8 cellular contexts compared by ENCODE assay signal in genomic region chr3:53890726-53891499, GRCh38. TPM values are rescaled to one million over a fixed set of nuclear protein-coding genes. Genes with fewer than 3 reads are reported as not detected.
DNase-seq lines count a peak whose midpoint lies in the region; ATAC-seq and TF ChIP-seq lines count a peak whose summit lies in the region.

No MANE protein-coding gene starts in this region.

- POLR2A ChIA-PET in A673 (lab: Charles Lee; ENCODE audit: low non-redundant PET): interaction anchor here (0.7 kb wide), 1 partner anchor 237 kb away, joined by 3 read pairs; no protein-coding TSS in a partner anchor

- BruUV-seq in A673 (replicated peaks; lab: Mats Ljungman, UMichigan): TSS peak; percentile 68

- H3K4me3 ChIP-seq in A673 (ENCODE audit: low read depth, low read length, poor library complexity, severe bottlenecking): peak overlapping the region; percentile 79
- peak overlapping the region; percentile 86 for H3K4me3 ChIP-seq in SJSA1
- H3K4me3 ChIP-seq in ascending aorta: peak overlapping the region; percentile 82 to 87
- peak overlapping the region; percentile 97 for H3K4me3 ChIP-seq in iPS-20b (ENCODE audit: low read length)
- peak overlapping the region; percentile 64 to 93 (median 80) for H3K4me3 ChIP-seq in spleen

- peak overlapping the region; percentile 89 for H3K27ac ChIP-seq in A673 (ENCODE audit: low read depth, low read length, poor library complexity, severe bottlenecking)
- peak overlapping the region; percentile 72 for H3K27ac ChIP-seq in SJSA1
- peak overlapping the region; percentile 79 to 98 for H3K27ac ChIP-seq in ascending aorta
- H3K27ac ChIP-seq in iPS-20b (ENCODE audit: low read length): peak overlapping the region; percentile 5
- peak overlapping the region; percentile 95 to 98 (median 97) for H3K27ac ChIP-seq in spleen

- ATAC-seq in GM21447 (IDR thresholded peaks at IDR 0.05; ENCODE audit: unreplicated experiment) (peak; percentile 4), HG02571 (IDR thresholded peaks at IDR 0.05; ENCODE audit: unreplicated experiment) (no peak)

- H3K27me3 ChIP-seq in A673 (replicated peaks; ENCODE audit: insufficient read depth, low read depth, low read length, poor library complexity) (no peaks in the 10 kb centered on the region), SJSA1 (replicated peaks) (no peaks in the 10 kb centered on the region), ascending aorta (no peaks in the 10 kb centered on the region), iPS-20b (ENCODE audit: insufficient read depth, low read length) (peaks cover 7% of the 10 kb centered on the region; the same call in 1 of the 2 replicates), spleen (replicated peaks in 1 of 7) (no peaks in the 10 kb centered on the region)

- no peaks in the 10 kb centered on the region for H3K9me3 ChIP-seq in A673 (ENCODE audit: low read depth, low read length, poor library complexity, severe bottlenecking)
- no peaks in the 10 kb centered on the region for H3K9me3 ChIP-seq in SJSA1 (replicated peaks)
- H3K9me3 ChIP-seq in ascending aorta: no peaks in the 10 kb centered on the region
- no peaks in the 10 kb centered on the region for H3K9me3 ChIP-seq in iPS-20b (ENCODE audit: insufficient read depth, low read depth, low read length)
- no peaks in the 10 kb centered on the region for H3K9me3 ChIP-seq in spleen

- TF ChIP-seq CTCF in A673 (conservative IDR thresholded peaks at IDR 0.05; ENCODE audit: low read depth, low read length) (no peak), ascending aorta (IDR thresholded peaks at IDR 0.05) (no peak), spleen (IDR thresholded peaks at IDR 0.05 in 8 of 11, conservative IDR thresholded peaks at IDR 0.05 in 3 of 11) (no peak)

- H3K36me3 ChIP-seq in A673 (ENCODE audit: insufficient read depth, low read length, poor library complexity, severe bottlenecking) (no peaks in the 10 kb centered on the region), SJSA1 (peaks cover 26% of the 10 kb centered on the region), ascending aorta (peaks cover 0 to 7% of the 10 kb centered on the region in 2 donors), iPS-20b (ENCODE audit: insufficient read depth, low read depth, low read length) (peaks cover 24% of the 10 kb centered on the region), spleen (peaks cover 0 to 27% (median 16%) of the 10 kb centered on the region in 6 donors)

- WGBS in spleen, 5 donors: 5 to 11% (median 7%) methylated on average over 22 of the region's 22 CpGs

- DNase-seq in A673 (ENCODE audit: low spot score) (no peak), SJSA1 (ENCODE audit: low read depth in 1 of 2, low spot score in 2 of 2) (no peak), ascending aorta (ENCODE audit: low spot score in 2 of 2) (no peak), spleen (no peak), COLO829 (ENCODE audit: low spot score) (no peak)

- CTCF ChIA-PET in A673 (lab: Charles Lee): no interaction called here

- intact Hi-C loops in A673 (cut with micrococcal nuclease; ENCODE audit: unreplicated experiment): no loop called here
- intact Hi-C loops in ascending aorta (cut with DNase I): loop anchor here (1.0 to 5.0 kb wide), 3 partner anchors 9 to 844 kb away; partner anchors contain the start of genes ACTR8, DCP1A and SFMBT1
- intact Hi-C loops in spleen (cut with DNase I; ENCODE audit: low total_unique reads): no loop called here

- H3K9ac ChIP-seq in iPS-20b (ENCODE audit: low read depth, low read length): peak overlapping the region; percentile 92

- TF ChIP-seq POLR2A in spleen (IDR thresholded peaks at IDR 0.05): no peak

- H3K4me1 ChIP-seq in A673 (ENCODE audit: insufficient read depth, low read length, poor library complexity, severe bottlenecking) (no peaks in the 10 kb centered on the region), SJSA1 (replicated peaks) (peaks cover 13% of the 10 kb centered on the region), ascending aorta (peaks cover 3 to 16% of the 10 kb centered on the region in 2 donors), iPS-20b (ENCODE audit: insufficient read depth, low read length) (peaks cover 11% of the 10 kb centered on the region; the same call in 1 of the 2 replicates), spleen (peaks cover 18 to 55% (median 37%) of the 10 kb centered on the region in 6 donors)

RNA-seq across cellular contexts. Expression of gene SELENOK, which starts 0.7 kb away (rescaled TPM):
- 19.9 and 20.7 TPM in 2 replicates for total RNA-seq in A673 (2021)
- total RNA-seq in SJSA1 (2014; rRNA removed; shearing (Covaris generic)): 51.1 and 64.8 TPM in 2 replicates
- 18.7 TPM for total RNA-seq in ascending aorta
- total RNA-seq in spleen: 10 to 100 TPM; 28.4 to 52.1 (median 35.9) TPM
- polyA plus RNA-seq in spleen: 10 to 100 TPM; 53.2 to 84.0 (median 53.4) TPM

RNA-seq across cellular contexts. Expression of gene ACTR8, which starts 9.0 kb away (rescaled TPM):
- total RNA-seq in A673 (2021) (21.1 and 26.9 TPM in 2 replicates), ascending aorta (16.6 TPM), spleen (10 to 100 TPM; 22.5 to 33.7 (median 23.9) TPM)
- 11.7 and 21.4 TPM in 2 replicates for total RNA-seq in SJSA1 (2014; rRNA removed; shearing (Covaris generic))
- polyA plus RNA-seq in spleen: 10 to 100 TPM; 10.5 to 14.9 (median 11.3) TPM

RNA-seq across cellular contexts. Expression of gene IL17RB, which starts 44.5 kb away (rescaled TPM):
- total RNA-seq in A673 (2021) (not detected in 2 replicates), ascending aorta (not detected), spleen (under 1 TPM in 5 of 7 donors, not detected in 2; 0.13 to 0.56 (median 0.26) TPM)
- not detected in 2 replicates for total RNA-seq in SJSA1 (2014; rRNA removed; shearing (Covaris generic))
- polyA plus RNA-seq in spleen: under 1 TPM; 0.16 to 0.59 (median 0.26) TPM

RNA-seq across cellular contexts. Expression of gene CHDH, which starts 44.7 kb away (rescaled TPM):
- total RNA-seq in A673 (2021) (0.24 TPM in 1 of 2 replicates, not detected in the other), ascending aorta (0.53 TPM), spleen (1 to 10 TPM in 3 of 7 donors, under 1 TPM in 4; 0.43 to 4.9 (median 0.89) TPM)
- total RNA-seq in SJSA1 (2014; rRNA removed; shearing (Covaris generic)): 0.47 TPM in 1 of 2 replicates, not detected in the other
- under 1 TPM; 0.19 to 0.32 (median 0.26) TPM for polyA plus RNA-seq in spleen

Comparison
In these comparisons a context has a peak if more than half of its experiments do, and no peak if none do; other contexts are left out.
1. H3K27ac ChIP-seq: peak in every context shown above with its lines; median percentile 97 in spleen; 89 in A673; 88 in ascending aorta; 72 in SJSA1; 5 in iPS-20b.